ENCODE assay signal across 7 cellular contexts in genomic region chr13:110411316-110412105, GRCh38.
DNase-seq lines count a peak whose midpoint lies in the region; ATAC-seq, FAIRE-seq and TF ChIP-seq lines count a peak whose summit lies in the region.

No MANE protein-coding gene starts in this region.

- H3K27ac ChIP-seq in Panc1 (ENCODE audit: low read length) (no peak overlapping the region), kidney (ENCODE audit: low read depth in 2 of 2, low read length in 2 of 2) (peak overlapping the region; percentile 71 to 72), thoracic aorta (peak overlapping the region; percentile 93 to 96)

- no peaks in the 10 kb centered on the region for H3K9me3 ChIP-seq in Panc1 (ENCODE audit: control insufficient read depth, insufficient read depth, low read depth, low read length)
- no peaks in the 10 kb centered on the region for H3K9me3 ChIP-seq in kidney (ENCODE audit: control insufficient read depth in 1 of 2, low read length in 2 of 2)
- H3K9me3 ChIP-seq in thoracic aorta = no peaks in the 10 kb centered on the region

- H3K36me3 ChIP-seq in Panc1 (ENCODE audit: control insufficient read depth, insufficient read depth, low read length) = no peaks in the 10 kb centered on the region
- H3K36me3 ChIP-seq in kidney (ENCODE audit: control insufficient read depth in 1 of 2, insufficient read depth in 2 of 2, low read length in 2 of 2) = peaks cover 6% of the 10 kb centered on the region in 2 donors
- no peaks in the 10 kb centered on the region for H3K36me3 ChIP-seq in thoracic aorta

- intact Hi-C loops in Panc1 (cut with micrococcal nuclease; ENCODE audit: unreplicated experiment) (loop anchor here (2.0 kb wide), 1 partner anchor 189 kb away; no protein-coding TSS in a partner anchor), kidney (cut with DNase I) (loop anchor here (10.0 kb wide), 2 partner anchors 107 to 187 kb away; partner anchors contain the start of genes COL4A1 and COL4A2)

- no peaks in the 10 kb centered on the region; the same call in 1 of the 2 replicates for H3K27me3 ChIP-seq in Panc1 (ENCODE audit: control insufficient read depth, insufficient read depth, low read length)
- no peaks in the 10 kb centered on the region for H3K27me3 ChIP-seq in thoracic aorta (replicated peaks; ENCODE audit: insufficient read depth)

- POLR2A ChIA-PET in Panc1 (lab: Charles Lee) = interaction anchor here (0.6 kb wide), 1 partner anchor 11 kb away, joined by 3 read pairs; no protein-coding TSS in a partner anchor

- in situ Hi-C loops in Panc1 (cut with HindIII; ENCODE audit: low pct_unique_long_range_greater_than_20kb, low sequenced_read_pairs) = no loop called here

- no peak for DNase-seq in Panc1 (ENCODE audit: low read depth, low spot score)
- DNase-seq in kidney = no peak
- no peak for DNase-seq in thoracic aorta (ENCODE audit: low spot score)
- DNase-seq in NCI-H1436 treated with DMSO at 0.1 percent for 48 hours (lab: John Stamatoyannopoulos, UW) = no peak
- no peak for DNase-seq in foreskin melanocyte
- no peak for DNase-seq in NCI-H82 treated with DMSO at 0.1 percent for 48 hours (lab: John Stamatoyannopoulos, UW; ENCODE audit: unreplicated experiment)

- peak; percentile 11 for ATAC-seq in GM21447 (IDR thresholded peaks at IDR 0.05; ENCODE audit: unreplicated experiment)
- ATAC-seq in Panc1 = 0 out of 2 replicates have a peak, but pooled peaks have one; percentile 24
- ATAC-seq in thoracic aorta (ENCODE audit: insufficient number of reproducible peaks, low FRiP score, low read depth) = no peak

- CTCF ChIA-PET in Panc1 (lab: Charles Lee) = no interaction called here

- peak overlapping the region in 1 of 2 donors; percentile 52 for H3K9ac ChIP-seq in kidney (ENCODE audit: low read length in 2 of 2)

- H3K4me3 ChIP-seq in Panc1 (ENCODE audit: low read depth in 2 of 2, low read length in 2 of 2) (no peak overlapping the region), kidney (ENCODE audit: low read length in 2 of 2) (peak overlapping the region in 1 of 2 donors; percentile 24), thoracic aorta (no peak overlapping the region)

- no peak for FAIRE-seq in kidney (lab: Jason Lieb, UNC)

- no TSS peak for BruUV-seq in Panc1 (replicated peaks; lab: Mats Ljungman, UMichigan)

- TF ChIP-seq CTCF in Panc1 (IDR thresholded peaks at IDR 0.05) (no peak), kidney (IDR thresholded peaks at IDR 0.05; ENCODE audit: borderline replicate concordance, extremely low read depth, insufficient read depth) (no peak), thoracic aorta (IDR thresholded peaks at IDR 0.05) (no peak)

- H3K4me1 ChIP-seq in Panc1 (ENCODE audit: control insufficient read depth, insufficient read depth, low read length) (no peaks in the 10 kb centered on the region), kidney (ENCODE audit: control insufficient read depth in 1 of 2, insufficient read depth in 1 of 2, low read depth in 1 of 2, low read length in 2 of 2) (peaks cover 26 to 39% of the 10 kb centered on the region in 2 donors), thoracic aorta (ENCODE audit: control insufficient read depth in 1 of 2, low read depth in 2 of 2) (peaks cover 62 to 93% of the 10 kb centered on the region in 2 donors)
